ENCODE assay signal across 29 cellular contexts in the genomic region with DNA sequence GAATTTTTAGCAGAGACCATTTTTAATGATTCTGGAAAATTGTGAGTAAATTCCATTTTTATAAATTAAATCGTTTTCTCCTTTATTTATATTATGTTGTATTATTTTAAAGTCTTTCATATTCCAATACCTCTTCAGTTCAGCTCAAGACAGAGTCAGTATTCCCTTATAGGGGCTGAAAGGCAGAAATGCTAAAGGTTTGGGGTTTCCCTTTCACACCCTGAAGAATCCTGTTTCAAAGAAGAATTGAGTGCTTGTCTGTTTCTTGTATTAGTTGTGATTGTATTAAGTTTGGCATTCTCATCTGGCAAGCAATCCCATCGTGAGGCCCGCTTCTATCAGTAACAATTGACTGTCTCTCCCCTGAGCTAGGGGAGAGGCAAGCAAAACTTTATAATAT. TPM values are rescaled to one million over a fixed set of nuclear protein-coding genes. Genes with fewer than 3 reads are reported as not detected.
DNase-seq lines count a peak whose midpoint lies in the region; ATAC-seq and TF ChIP-seq lines count a peak whose summit lies in the region.
"Had no signal": no experiment of that assay in that cellular context is flagged by ENCODE, and none has a peak within 500 bp of the region (broad histone marks: within the 10 kb centered on the region; RNA-seq: fewer than 3 reads in every experiment).

No MANE protein-coding gene starts in this region.

- peak overlapping the region; percentile 40 for H3K9ac ChIP-seq in adipocyte (ENCODE audit: low read length)
- H3K9ac ChIP-seq: GM23248 had no signal

- ATAC-seq in gastrocnemius medialis (no peak), GM19397 (IDR thresholded peaks at IDR 0.05; ENCODE audit: unreplicated experiment) (no peak)

- TF ChIP-seq POLR2A in esophagus muscularis mucosa (IDR thresholded peaks at IDR 0.05; ENCODE audit: low read depth) (no peak), gastrocnemius medialis (IDR thresholded peaks at IDR 0.05) (no peak)

- H3K9me3 ChIP-seq in adipocyte (ENCODE audit: control insufficient read depth, low read length) = no peaks in the 10 kb centered on the region
- H3K9me3 ChIP-seq in esophagus muscularis mucosa = no peaks in the 10 kb centered on the region
- no peaks in the 10 kb centered on the region for H3K9me3 ChIP-seq in gastrocnemius medialis
- H3K9me3 ChIP-seq: prostate gland, tibial nerve had no signal

- TF ChIP-seq EP300 in esophagus muscularis mucosa (IDR thresholded peaks at IDR 0.05) = no peak

- 40% methylated on average over 3 of the region's 3 CpGs for WGBS in esophagus muscularis mucosa

- H3K36me3 Mint-ChIP-seq in activated naive CD4-positive, alpha-beta T cell treated with anti-CD3 and anti-CD28 coated beads, Interleukin-2, amount 50 U/mL, for 24 hours = peaks cover 5% of the 10 kb centered on the region
- H3K36me3 Mint-ChIP-seq: activated CD4-positive, alpha-beta memory T cell treated with anti-CD3 and anti-CD28 coated beads for 36 hours had no signal

- H3K27ac Mint-ChIP-seq in activated naive CD4-positive, alpha-beta T cell treated with anti-CD3 and anti-CD28 coated beads, Interleukin-2, amount 50 U/mL, for 24 hours = peak overlapping the region; percentile 23
- H3K27ac Mint-ChIP-seq: activated CD4-positive, alpha-beta memory T cell treated with anti-CD3 and anti-CD28 coated beads for 36 hours; CD8-positive, alpha-beta memory T cell; dendritic cell treated with granulocyte-macrophage colony-stimulating factor and Interleukin-4, amounts not matched to agents 40 ng/mL and 50 ng/mL, for 4 days; T-helper 1 cell treated with Interleukin-12 subunit alpha and Interleukin-12 subunit beta and Interleukin-4 antibody, amounts not matched to agents 30 μg/mL and 1 μg/mL, for 36 hours had no signal

- H3K27me3 Mint-ChIP-seq in activated naive CD4-positive, alpha-beta T cell treated with anti-CD3 and anti-CD28 coated beads, Interleukin-2, amount 50 U/mL, for 24 hours = no peaks in the 10 kb centered on the region
- H3K27me3 Mint-ChIP-seq: activated CD4-positive, alpha-beta memory T cell treated with anti-CD3 and anti-CD28 coated beads for 36 hours; CD8-positive, alpha-beta memory T cell; dendritic cell treated with granulocyte-macrophage colony-stimulating factor and Interleukin-4, amounts not matched to agents 40 ng/mL and 50 ng/mL, for 4 days; memory B cell; stimulated activated naive CD8-positive, alpha-beta T cell treated with anti-CD3 and anti-CD28 coated beads, Interleukin-15, amount 100 ng/mL, for 72 hours had no signal

- H3K4me3 Mint-ChIP-seq in activated naive CD4-positive, alpha-beta T cell treated with anti-CD3 and anti-CD28 coated beads, Interleukin-2, amount 50 U/mL, for 24 hours = no peak overlapping the region
- H3K4me3 Mint-ChIP-seq: activated CD4-positive, alpha-beta memory T cell treated with anti-CD3 and anti-CD28 coated beads for 36 hours; CD8-positive, alpha-beta memory T cell; dendritic cell treated with granulocyte-macrophage colony-stimulating factor and Interleukin-4, amounts not matched to agents 40 ng/mL and 50 ng/mL, for 4 days; memory B cell; T-helper 1 cell treated with Interleukin-12 subunit alpha and Interleukin-12 subunit beta and Interleukin-4 antibody, amounts not matched to agents 30 μg/mL and 1 μg/mL, for 36 hours had no signal

- peaks cover 80% of the 10 kb centered on the region for H3K4me1 Mint-ChIP-seq in activated naive CD4-positive, alpha-beta T cell treated with anti-CD3 and anti-CD28 coated beads, Interleukin-2, amount 50 U/mL, for 24 hours

- peak overlapping the region; percentile 57 for H3K4me3 ChIP-seq in adipocyte (ENCODE audit: low read length)
- H3K4me3 ChIP-seq in esophagus muscularis mucosa = peak overlapping the region in 3 of 4 donors; percentile 44 to 48 (median 45)
- H3K4me3 ChIP-seq in gastrocnemius medialis = peak overlapping the region in 3 of 4 donors; percentile 10 to 46 (median 20)
- H3K4me3 ChIP-seq: cardiac muscle cell, GM23248, prostate gland, SJSA1, skin epidermis, tibial nerve had no signal

- DNase-seq in activated naive CD4-positive, alpha-beta T cell treated with anti-CD3 and anti-CD28 coated beads, Interleukin-2, amount 50 U/mL, for 16 hours = no peak
- DNase-seq in adipocyte (ENCODE audit: low read depth) (no peak), esophagus muscularis mucosa (ENCODE audit: extremely low spot score) (no peak), gastrocnemius medialis (no peak), SKM-1 (lab: John Stamatoyannopoulos, UW; ENCODE audit: unreplicated experiment) (no peak), NCI-H2227 treated with DMSO at 0.1 percent for 48 hours (lab: John Stamatoyannopoulos, UW) (no peak)
- DNase-seq: activated CD4-positive, alpha-beta memory T cell treated with anti-CD3 and anti-CD28 coated beads for 36 hours; activated gamma-delta T cell; amygdala; CD8-positive, alpha-beta memory T cell; GM23248; KG1; NCI-H1417 treated with DMSO at 0.1 percent for 48 hours; NCI-H2081; NCI-H226; NCI-H69; RPMI8226; stimulated activated CD8-positive, alpha-beta memory T cell treated with anti-CD3 and anti-CD28 coated beads, Interleukin-4, amount 100 ng/mL, for 48 hours; stimulated activated naive CD8-positive, alpha-beta T cell treated with anti-CD3 and anti-CD28 coated beads, Interleukin-15, amount 100 ng/mL, for 72 hours had no signal

- in situ Hi-C loops in gastrocnemius medialis (cut with MboI; ENCODE audit: low sequenced_read_pairs in 4 of 4) = loop anchor here in 1 of 4 donors (25.0 kb wide), 1 partner anchor 95 kb away; the partner anchor contains the start of gene ARFGAP3

- H3K36me3 ChIP-seq in adipocyte (ENCODE audit: control insufficient read depth, insufficient read depth, low read length, severe bottlenecking) = no peaks in the 10 kb centered on the region
- H3K36me3 ChIP-seq in esophagus muscularis mucosa = no peaks in the 10 kb centered on the region
- H3K36me3 ChIP-seq in gastrocnemius medialis = no peaks in the 10 kb centered on the region
- H3K36me3 ChIP-seq: cardiac muscle cell, prostate gland had no signal

- peak overlapping the region; percentile 68 to 83 (median 76) for H3K27ac ChIP-seq in esophagus muscularis mucosa (replicated peaks in 1 of 4)
- peak overlapping the region in 2 of 4 donors; percentile 56 to 79 for H3K27ac ChIP-seq in gastrocnemius medialis
- H3K27ac ChIP-seq: cardiac muscle cell, GM23248, SJSA1 had no signal

- intact Hi-C loops in esophagus muscularis mucosa (cut with DNase I) (no loop called here), gastrocnemius medialis (cut with DNase I; ENCODE audit: low total_unique reads) (no loop called here)

- TF ChIP-seq CTCF in esophagus muscularis mucosa (IDR thresholded peaks at IDR 0.05) (no peak), gastrocnemius medialis (IDR thresholded peaks at IDR 0.05 in 4 of 5, conservative IDR thresholded peaks at IDR 0.05 in 1 of 5) (no peak)

- no peaks in the 10 kb centered on the region for H3K9me3 Mint-ChIP-seq in activated naive CD4-positive, alpha-beta T cell treated with anti-CD3 and anti-CD28 coated beads, Interleukin-2, amount 50 U/mL, for 24 hours
- H3K9me3 Mint-ChIP-seq: activated CD4-positive, alpha-beta memory T cell treated with anti-CD3 and anti-CD28 coated beads for 36 hours; CD8-positive, alpha-beta memory T cell; memory B cell; stimulated activated naive CD8-positive, alpha-beta T cell treated with anti-CD3 and anti-CD28 coated beads, Interleukin-15, amount 100 ng/mL, for 72 hours; T-helper 1 cell treated with Interleukin-12 subunit alpha and Interleukin-12 subunit beta and Interleukin-4 antibody, amounts not matched to agents 30 μg/mL and 1 μg/mL, for 36 hours had no signal

- H3K4me1 ChIP-seq in adipocyte (ENCODE audit: control insufficient read depth, insufficient read depth, low read length) (peaks cover 42% of the 10 kb centered on the region), esophagus muscularis mucosa (peaks cover 54 to 87% (median 84%) of the 10 kb centered on the region in 4 donors), gastrocnemius medialis (peaks cover 31 to 70% of the 10 kb centered on the region in 2 donors)

- H3K27me3 ChIP-seq in adipocyte (replicated peaks; ENCODE audit: control insufficient read depth, insufficient read depth, low read length) (no peaks in the 10 kb centered on the region), esophagus muscularis mucosa (no peaks in the 10 kb centered on the region), gastrocnemius medialis (no peaks in the 10 kb centered on the region)
- H3K27me3 ChIP-seq: cardiac muscle cell, SJSA1, tibial nerve had no signal

RNA-seq across cellular contexts. Expression of gene PACSIN2, which starts 57.4 kb away (rescaled TPM):
- 100 to 1,000 TPM in 3 of 4 donors, 10 to 100 TPM in 1; 91.1 to 147 (median 116) TPM for total RNA-seq in esophagus muscularis mucosa
- total RNA-seq in gastrocnemius medialis = 10 to 100 TPM; 37.3 to 45.9 (median 39.8) TPM
